ENCODE assay signal across 8 cellular contexts in the genomic region with DNA sequence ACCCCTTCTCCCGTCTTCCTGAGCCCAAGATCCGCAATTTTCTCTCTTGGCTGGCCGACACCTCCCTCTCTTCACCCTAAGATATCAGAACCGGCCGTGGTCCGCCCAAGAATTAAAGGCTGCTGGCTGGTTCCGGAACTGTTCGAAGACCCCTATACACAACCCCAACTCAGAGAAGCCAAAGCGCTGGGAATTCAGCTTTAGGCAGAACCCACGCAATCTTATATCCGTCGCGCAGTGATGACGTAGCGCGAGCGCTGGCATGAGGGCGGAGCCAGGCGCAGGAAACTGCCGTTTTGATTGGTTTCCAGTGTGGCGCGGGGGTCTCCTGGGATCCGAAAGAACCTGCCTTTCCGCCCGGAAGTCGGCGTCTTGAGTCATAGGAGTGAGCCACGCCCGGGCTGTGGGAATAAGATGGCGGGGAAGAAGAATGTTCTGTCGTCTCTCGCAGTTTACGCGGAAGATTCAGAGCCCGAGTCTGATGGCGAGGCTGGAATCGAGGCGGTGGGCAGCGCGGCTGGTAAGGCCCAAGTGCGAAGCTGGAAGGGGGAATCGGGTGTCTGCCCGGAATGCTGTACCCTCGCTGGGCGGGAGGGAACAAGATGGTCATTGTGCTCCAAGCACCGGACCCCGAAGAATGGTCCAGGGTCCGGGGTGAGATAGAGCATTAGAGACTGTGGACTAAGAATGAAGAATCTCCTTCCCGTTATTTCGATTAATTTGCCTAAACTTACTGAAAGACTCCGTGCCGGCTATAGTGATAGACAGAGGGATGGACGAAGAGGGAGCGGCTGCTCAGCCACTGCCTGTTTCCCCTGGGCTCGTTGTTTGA. TPM values are rescaled to one million over a fixed set of nuclear protein-coding genes. Genes with fewer than 3 reads are reported as not detected.
A peak's percentile ranks its signal among the peaks of the same experiment; 100 is the strongest.
DNase-seq lines count a peak whose midpoint lies in the region; ATAC-seq, FAIRE-seq and TF ChIP-seq lines count a peak whose summit lies in the region.

A gene (minus strand): TSS at position 196 of the 832 bp plus-strand sequence. CDS start 597 bp downstream, outside the sequence.
A gene (plus strand): TSS at position 380 of the 832 bp plus-strand sequence. CDS start 35 bp downstream, at position 415.

- H3K36me3 ChIP-seq in rectal smooth muscle tissue (ENCODE audit: control insufficient read depth, insufficient read depth, low read length) (peaks cover 25% of the 10 kb centered on the region), aorta (ENCODE audit: control insufficient read depth in 1 of 2, insufficient read depth in 2 of 2, low read length in 1 of 2) (peaks cover 2 to 4% of the 10 kb centered on the region in 2 donors)

- 0% methylated on average over 55 of the region's 55 CpGs for WGBS in aorta, 2 donors

- H3K9me3 ChIP-seq in aorta (ENCODE audit: control insufficient read depth, low read length) = no peaks in the 10 kb centered on the region

- no peak for TF ChIP-seq CTCF in astrocyte of the cerebellum (IDR thresholded peaks at IDR 0.05; ENCODE audit: low read depth, low read length, missing control alignments)

- H3K4me1 ChIP-seq in rectal smooth muscle tissue (ENCODE audit: control insufficient read depth, insufficient read depth, low read length) = peaks cover 15% of the 10 kb centered on the region
- H3K4me1 ChIP-seq in aorta (ENCODE audit: control insufficient read depth in 1 of 2, insufficient read depth in 2 of 2, low read length in 2 of 2) = peaks cover 0 to 2% of the 10 kb centered on the region in 2 donors

- FAIRE-seq in GM18507 (lab: Jason Lieb, UNC) = peak; percentile 98

- ATAC-seq in HG03025 (IDR thresholded peaks at IDR 0.05; ENCODE audit: low FRiP score, unreplicated experiment) (peak; percentile 61), aorta (ENCODE audit: low FRiP score) (peak; percentile 99)

- in situ Hi-C loops in astrocyte of the cerebellum (cut with HindIII; ENCODE audit: low sequenced_read_pairs) = no loop called here

- H3K4me3 ChIP-seq in astrocyte of the cerebellum (ENCODE audit: low read depth, low read length) = peak within 1 kb of the TSS; percentile 75
- peak within 1 kb of the TSS; percentile 95 for H3K4me3 ChIP-seq in rectal smooth muscle tissue (ENCODE audit: low read length)
- peak within 1 kb of the TSS; percentile 45 to 85 for H3K4me3 ChIP-seq in aorta (ENCODE audit: low read length in 2 of 2)

- no peaks in the 10 kb centered on the region for H3K27me3 ChIP-seq in rectal smooth muscle tissue (ENCODE audit: control insufficient read depth, insufficient read depth, low read length)
- H3K27me3 ChIP-seq in aorta (ENCODE audit: control insufficient read depth in 1 of 2, insufficient read depth in 2 of 2, low read length in 1 of 2) = no peaks in the 10 kb centered on the region

- peak; percentile 88 for DNase-seq in GM18507 (ENCODE audit: extremely low spot score, insufficient read length, low read depth)
- DNase-seq in NCI-H2081 treated with DMSO at 0.1 percent for 48 hours (lab: John Stamatoyannopoulos, UW) = peak; percentile 94
- DNase-seq in T1000 (lab: John Stamatoyannopoulos, UW) = peak; percentile 96
- peak; percentile 98 for DNase-seq in astrocyte of the cerebellum (ENCODE audit: low read depth)
- DNase-seq in hepatic stellate cell (ENCODE audit: low spot score) = peak; percentile 90
- DNase-seq in aorta = peak; percentile 99

- intact Hi-C loops in aorta (cut with DNase I) = no loop called here

- H3K27ac ChIP-seq in rectal smooth muscle tissue (ENCODE audit: low read depth, low read length) = peak within 1 kb of the TSS; percentile 87
- peak within 1 kb of the TSS; percentile 18 to 56 for H3K27ac ChIP-seq in aorta (ENCODE audit: low read depth in 1 of 2, low read length in 2 of 2)

- H3K9ac ChIP-seq in rectal smooth muscle tissue (ENCODE audit: low read length) = peak within 1 kb of the TSS; percentile 91

RNA-seq across cellular contexts. Expression of the first gene that starts in this region (rescaled TPM):
- total RNA-seq in aorta = 10 to 100 TPM; 11.4 to 26.1 TPM
- 10 to 100 TPM in 1 of 2 donors, 1 to 10 TPM in 1; 3.3 to 40.6 TPM for polyA plus RNA-seq in aorta

RNA-seq across cellular contexts. Expression of the second gene that starts in this region (rescaled TPM):
- total RNA-seq in aorta = 10 to 100 TPM; 72.6 to 78.6 TPM
- polyA plus RNA-seq in aorta = 100 to 1,000 TPM in 1 of 2 donors, 10 to 100 TPM in 1; 43.3 to 127 TPM

Comparison
In these comparisons a context has a peak if more than half of its experiments do, and no peak if none do; other contexts are left out.
1. Peak in every context shown above with its lines: DNase-seq, ATAC-seq, H3K4me3 ChIP-seq and H3K27ac ChIP-seq.